Comparison of ENCODE assay signal across 1 cellular context in the genomic region with DNA sequence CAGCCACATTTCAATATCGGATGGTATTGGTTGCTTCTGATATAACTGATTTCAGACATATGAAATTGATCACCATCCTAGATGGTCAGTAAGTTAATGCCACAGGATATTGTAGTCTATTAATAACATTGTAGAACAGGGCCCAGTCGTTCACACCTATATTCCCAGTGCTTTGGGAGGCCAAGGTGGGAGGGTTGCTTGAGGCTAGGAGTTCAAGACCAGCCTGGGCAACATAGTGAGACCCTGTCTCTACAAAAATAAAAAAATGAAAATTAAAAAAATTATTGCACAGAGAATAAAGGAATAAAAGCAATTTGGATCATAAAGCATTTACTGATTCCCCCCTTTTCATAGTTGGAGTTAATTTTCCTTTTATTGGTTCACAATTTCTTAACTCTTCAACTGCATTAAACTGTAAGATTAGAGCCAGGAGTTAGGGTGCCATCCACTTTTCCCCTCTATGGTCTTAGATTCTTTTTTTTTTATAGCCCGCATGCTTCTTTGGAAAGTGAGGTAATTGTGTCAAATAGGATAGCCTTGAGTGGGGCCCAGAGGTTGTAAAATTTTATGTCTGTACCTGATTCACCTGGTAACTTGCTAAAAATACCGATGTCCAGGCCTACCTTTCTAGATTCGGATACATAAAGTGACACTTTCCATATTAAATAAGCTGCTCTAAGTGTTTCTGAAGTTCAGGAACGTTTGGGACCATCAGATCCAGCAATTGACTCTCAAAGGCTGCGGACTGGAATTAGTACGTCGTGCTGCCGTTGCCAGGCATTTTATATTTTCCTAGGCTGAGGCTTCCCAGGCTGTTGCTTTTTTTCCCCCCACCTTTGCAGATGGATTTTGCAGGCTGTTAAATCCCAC.
TF ChIP-seq lines count a peak whose summit lies in the region.

No MANE protein-coding gene starts in this region.

TF ChIP-seq in HCT116, 20 proteins besides CTCF, POLR2A, EP300 and RAD21 (continued from another document):
- no peak for TF ChIP-seq ZBTB33 (IDR thresholded peaks at IDR 0.05; ENCODE audit: extremely low read depth, insufficient replicate concordance, low read length)
